In the genomic region with DNA sequence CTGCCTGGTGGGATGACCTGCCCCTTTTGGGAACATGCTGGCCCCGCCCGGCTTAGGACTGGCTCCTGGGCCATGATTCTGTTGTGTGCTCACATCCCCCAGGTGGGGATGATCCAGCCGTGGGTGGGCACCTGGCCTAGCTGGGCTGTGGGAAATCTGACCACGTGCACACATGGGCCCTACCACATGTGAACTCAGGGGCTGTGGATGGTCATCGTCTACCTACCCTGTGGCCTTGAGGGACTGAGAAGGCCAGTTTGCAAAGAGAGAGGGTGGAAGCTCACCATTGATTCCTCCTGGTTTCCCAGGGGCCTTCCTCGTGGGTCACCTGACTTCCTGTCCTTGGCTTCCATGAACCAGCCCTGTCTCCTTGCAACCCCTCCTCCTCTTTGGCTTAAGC, we compare ENCODE assay signal across 9 cellular contexts. TPM values are rescaled to one million over a fixed set of nuclear protein-coding genes. Genes with fewer than 3 reads are reported as not detected.
"Had no signal": no experiment of that assay in that cellular context is flagged by ENCODE, and none has a peak within 500 bp of the region (broad histone marks: within the 10 kb centered on the region; RNA-seq: fewer than 3 reads in every experiment).

No MANE protein-coding gene starts in this region.

- FAIRE-seq: H1, H54, HTR-8/SVneo had no signal

- H2AFZ ChIP-seq: GM23248 had no signal

- H3K4me3 ChIP-seq: GM23248 had no signal

- H3K27me3 Mint-ChIP-seq: IgD-negative memory B cell had no signal

- H3K27ac Mint-ChIP-seq: H9, IgD-negative memory B cell had no signal

- H3K4me1 Mint-ChIP-seq: IgD-negative memory B cell had no signal

- H3K36me3 Mint-ChIP-seq: IgD-negative memory B cell had no signal

- DNase-seq: GM23248, H9, HCEC 1CT, KG1 had no signal

- H3K27ac ChIP-seq: GM23248, HL-60 had no signal

- H3K9ac ChIP-seq: GM23248 had no signal

- H3K4me3 Mint-ChIP-seq: H9, IgD-negative memory B cell had no signal

RNA-seq across cellular contexts. Expression of gene PCP4, which starts 19.4 kb away (rescaled TPM):
- total RNA-seq: GM23248 had no signal
- polyA plus RNA-seq: GM23248, IgD-negative memory B cell had no signal
